Comparison of ENCODE assay signal across 16 cellular contexts in genomic region chr6:56243518-56244070, GRCh38. TPM values are rescaled to one million over a fixed set of nuclear protein-coding genes. Genes with fewer than 3 reads are reported as not detected.
DNase-seq lines count a peak whose midpoint lies in the region; ATAC-seq and TF ChIP-seq lines count a peak whose summit lies in the region.
"Had no signal": no experiment of that assay in that cellular context is flagged by ENCODE, and none has a peak within 500 bp of the region (broad histone marks: within the 10 kb centered on the region; RNA-seq: fewer than 3 reads in every experiment).

No MANE protein-coding gene starts in this region.

- TF ChIP-seq CTCF in mucosa of descending colon (IDR thresholded peaks at IDR 0.05) = no peak

- DNase-seq in MV-4-11 (lab: John Stamatoyannopoulos, UW) (peak; percentile 93), mucosa of descending colon (no peak), T-helper 1 cell (no peak), GOT3 (lab: John Stamatoyannopoulos, UW) (no peak)
- DNase-seq in effector memory CD8-positive, alpha-beta T cell = no peak
- no peak for DNase-seq in activated naive CD8-positive, alpha-beta T cell treated with anti-CD3 and anti-CD28 coated beads, Interleukin-2, amount 50 U/mL, for 24 hours
- DNase-seq: amygdala; CD8-positive, alpha-beta memory T cell; effector CD4-positive, alpha-beta T cell; heart left ventricle; mesendoderm; NCI-H187; psoas muscle had no signal

- H3K36me3 ChIP-seq in mucosa of descending colon (ENCODE audit: low read depth) = no peaks in the 10 kb centered on the region
- H3K36me3 ChIP-seq: heart left ventricle had no signal

- intact Hi-C loops in mucosa of descending colon (cut with DNase I, micrococcal nuclease) = no loop called here

- H3K4me3 ChIP-seq in mucosa of descending colon = no peak overlapping the region
- H3K4me3 ChIP-seq: heart left ventricle, psoas muscle had no signal

- H3K9me3 ChIP-seq in mucosa of descending colon = no peaks in the 10 kb centered on the region
- H3K9me3 ChIP-seq: heart left ventricle, psoas muscle had no signal

- H3K36me3 Mint-ChIP-seq in effector memory CD8-positive, alpha-beta T cell (ENCODE audit: insufficient read depth) = no peaks in the 10 kb centered on the region
- no peaks in the 10 kb centered on the region for H3K36me3 Mint-ChIP-seq in activated naive CD8-positive, alpha-beta T cell treated with anti-CD3 and anti-CD28 coated beads, Interleukin-2, amount 50 U/mL, for 24 hours (ENCODE audit: low read depth)
- H3K36me3 Mint-ChIP-seq: CD8-positive, alpha-beta memory T cell had no signal

- ATAC-seq in GM18520 (IDR thresholded peaks at IDR 0.05; ENCODE audit: unreplicated experiment) (peak; percentile 50), HG02588 (IDR thresholded peaks at IDR 0.05; ENCODE audit: unreplicated experiment) (peak; percentile 70), mucosa of descending colon (peak; percentile 23)
- ATAC-seq in effector memory CD8-positive, alpha-beta T cell (replicated peaks) = no peak
- ATAC-seq in activated naive CD8-positive, alpha-beta T cell treated with anti-CD3 and anti-CD28 coated beads, Interleukin-2, amount 50 U/mL, for 24 hours = no peak
- ATAC-seq: heart left ventricle, Panc1, psoas muscle had no signal

- H3K4me1 Mint-ChIP-seq in effector memory CD8-positive, alpha-beta T cell (ENCODE audit: low read depth in 2 of 2) = no peaks in the 10 kb centered on the region
- no peaks in the 10 kb centered on the region for H3K4me1 Mint-ChIP-seq in activated naive CD8-positive, alpha-beta T cell treated with anti-CD3 and anti-CD28 coated beads, Interleukin-2, amount 50 U/mL, for 24 hours
- H3K4me1 Mint-ChIP-seq: CD8-positive, alpha-beta memory T cell had no signal

- peaks cover 0 to 9% of the 10 kb centered on the region in 2 donors for H3K9me3 Mint-ChIP-seq in effector memory CD8-positive, alpha-beta T cell
- no peaks in the 10 kb centered on the region for H3K9me3 Mint-ChIP-seq in activated naive CD8-positive, alpha-beta T cell treated with anti-CD3 and anti-CD28 coated beads, Interleukin-2, amount 50 U/mL, for 24 hours

- H3K27me3 Mint-ChIP-seq in effector memory CD8-positive, alpha-beta T cell = no peaks in the 10 kb centered on the region
- H3K27me3 Mint-ChIP-seq in activated naive CD8-positive, alpha-beta T cell treated with anti-CD3 and anti-CD28 coated beads, Interleukin-2, amount 50 U/mL, for 24 hours = peaks cover 6% of the 10 kb centered on the region

- H3K4me3 Mint-ChIP-seq in effector memory CD8-positive, alpha-beta T cell = no peak overlapping the region
- H3K4me3 Mint-ChIP-seq in activated naive CD8-positive, alpha-beta T cell treated with anti-CD3 and anti-CD28 coated beads, Interleukin-2, amount 50 U/mL, for 24 hours = no peak overlapping the region
- H3K4me3 Mint-ChIP-seq: CD8-positive, alpha-beta memory T cell had no signal

- no peak overlapping the region for H3K27ac Mint-ChIP-seq in effector memory CD8-positive, alpha-beta T cell
- H3K27ac Mint-ChIP-seq in activated naive CD8-positive, alpha-beta T cell treated with anti-CD3 and anti-CD28 coated beads, Interleukin-2, amount 50 U/mL, for 24 hours = no peak overlapping the region
- H3K27ac Mint-ChIP-seq: CD8-positive, alpha-beta memory T cell had no signal

- peaks cover 5% of the 10 kb centered on the region for H3K4me1 ChIP-seq in mucosa of descending colon (ENCODE audit: low read depth)
- H3K4me1 ChIP-seq: psoas muscle had no signal

RNA-seq across cellular contexts. Expression of gene COL21A1, which starts 3.8 kb away (rescaled TPM):
- total RNA-seq in mucosa of descending colon = 10 to 100 TPM in 1 of 3 donors, 1 to 10 TPM in 1, under 1 TPM in 1; 0.35 to 20.5 (median 2.1) TPM
- total RNA-seq: CD8-positive, alpha-beta memory T cell had no signal

Comparison
In these comparisons a context has a peak if more than half of its experiments do, and no peak if none do; other contexts are left out.
1. ATAC-seq: peak in GM18520 (single experiment), HG02588 (single experiment) and mucosa of descending colon (single experiment); none in effector memory CD8-positive, alpha-beta T cell (single experiment) and activated naive CD8-positive, alpha-beta T cell treated with anti-CD3 and anti-CD28 coated beads, Interleukin-2, amount 50 U/mL, for 24 hours (single experiment).